In the genomic region with DNA sequence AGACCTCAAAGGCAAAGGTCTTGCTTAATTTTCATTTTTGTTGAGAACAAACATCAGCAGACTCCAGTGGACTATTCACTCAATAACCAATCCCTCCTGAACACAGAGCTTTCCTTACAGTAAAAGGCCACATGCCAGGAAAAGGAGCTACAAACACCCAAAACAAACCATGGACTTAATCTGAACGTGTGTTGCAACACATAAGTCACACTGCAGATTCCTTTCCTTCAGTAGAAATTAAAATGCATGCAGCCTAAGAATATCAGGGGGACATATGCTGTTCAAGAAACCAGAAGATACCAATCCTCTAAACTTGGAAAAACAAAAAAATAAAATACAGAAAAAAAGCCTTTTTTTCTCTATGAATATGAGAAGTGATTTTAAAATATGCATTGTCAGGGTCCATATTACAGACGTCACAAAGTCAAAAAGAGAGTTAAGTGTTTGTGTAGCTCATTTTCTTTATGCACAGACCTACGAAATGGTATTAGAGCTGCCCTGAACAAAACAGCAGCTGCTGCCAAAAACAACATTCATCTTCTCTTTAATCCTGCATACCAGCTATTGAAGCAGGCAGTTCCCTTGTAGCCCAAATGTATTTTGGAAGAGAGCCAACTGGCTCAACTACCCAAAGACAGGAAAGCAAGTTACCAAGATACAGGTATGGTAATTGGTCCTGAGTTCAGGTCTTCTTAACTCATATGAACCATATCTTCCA, we compare ENCODE assay signal across 9 cellular contexts. TPM values are rescaled to one million over a fixed set of nuclear protein-coding genes. Genes with fewer than 3 reads are reported as not detected.
DNase-seq lines count a peak whose midpoint lies in the region; ATAC-seq, FAIRE-seq and TF ChIP-seq lines count a peak whose summit lies in the region.
"Had no signal": no experiment of that assay in that cellular context is flagged by ENCODE, and none has a peak within 500 bp of the region (broad histone marks: within the 10 kb centered on the region; RNA-seq: fewer than 3 reads in every experiment).

No MANE protein-coding gene starts in this region.

- no peak overlapping the region for H3K9ac ChIP-seq in fibroblast of lung (ENCODE audit: insufficient read depth, low read length)

- H3K4me2 ChIP-seq in fibroblast of lung (ENCODE audit: extremely low read depth, insufficient read depth, low read length) = peak overlapping the region; percentile 38

- CTCF ChIA-PET in activated CD4-positive, alpha-beta memory T cell treated with anti-CD3 and anti-CD28 coated beads, Interleukin-2, amount 10 ng/mL, durations not matched to agents 7 days and 5 days (lab: Charles Lee) = no interaction called here

- no peaks in the 10 kb centered on the region for H3K4me1 Mint-ChIP-seq in stimulated activated effector memory CD8-positive, alpha-beta T cell treated with anti-CD3 and anti-CD28 coated beads, Interleukin-12 subunit alpha, Interleukin-12 subunit beta, amount 100 ng/mL, for 72 hours
- H3K4me1 Mint-ChIP-seq in activated CD4-positive, alpha-beta memory T cell treated with anti-CD3 and anti-CD28 coated beads, Interleukin-2, amount 10 ng/mL, durations not matched to agents 7 days and 5 days = no peaks in the 10 kb centered on the region

- no peak for TF ChIP-seq POLR2A in H54 (IDR thresholded peaks at IDR 0.05; ENCODE audit: low read depth, low read length)

- FAIRE-seq in H54 (lab: Jason Lieb, UNC) = peak; percentile 94

- H3K9me3 ChIP-seq in fibroblast of lung (ENCODE audit: control insufficient read depth, insufficient read depth, low read depth, low read length) = no peaks in the 10 kb centered on the region

- H4K20me1 ChIP-seq in fibroblast of lung (ENCODE audit: control insufficient read depth, extremely low read depth, insufficient read depth, low read length) = no peaks in the 10 kb centered on the region

- no peaks in the 10 kb centered on the region for H3K27me3 Mint-ChIP-seq in activated CD4-positive, alpha-beta memory T cell treated with anti-CD3 and anti-CD28 coated beads, Interleukin-2, amount 10 ng/mL, durations not matched to agents 7 days and 5 days
- H3K27me3 Mint-ChIP-seq: activated naive CD8-positive, alpha-beta T cell had no signal

- peaks cover 76% of the 10 kb centered on the region for H3K79me2 ChIP-seq in fibroblast of lung (ENCODE audit: control insufficient read depth, insufficient read depth, low read length)

- no peaks in the 10 kb centered on the region for H3K9me3 Mint-ChIP-seq in stimulated activated effector memory CD8-positive, alpha-beta T cell treated with anti-CD3 and anti-CD28 coated beads, Interleukin-12 subunit alpha, Interleukin-12 subunit beta, amount 100 ng/mL, for 72 hours
- no peaks in the 10 kb centered on the region for H3K9me3 Mint-ChIP-seq in activated CD4-positive, alpha-beta memory T cell treated with anti-CD3 and anti-CD28 coated beads, Interleukin-2, amount 10 ng/mL, durations not matched to agents 7 days and 5 days

- no peak overlapping the region for H2AFZ ChIP-seq in fibroblast of lung (ENCODE audit: low read length)

- no peak for ATAC-seq in HG02973 (IDR thresholded peaks at IDR 0.05; ENCODE audit: unreplicated experiment)
- no peak for ATAC-seq in stimulated activated effector memory CD8-positive, alpha-beta T cell treated with anti-CD3 and anti-CD28 coated beads, Interleukin-12 subunit alpha, Interleukin-12 subunit beta, amount 100 ng/mL, for 72 hours

- H3K4me3 Mint-ChIP-seq in stimulated activated effector memory CD8-positive, alpha-beta T cell treated with anti-CD3 and anti-CD28 coated beads, Interleukin-12 subunit alpha, Interleukin-12 subunit beta, amount 100 ng/mL, for 72 hours = no peak overlapping the region
- H3K4me3 Mint-ChIP-seq in activated CD4-positive, alpha-beta memory T cell treated with anti-CD3 and anti-CD28 coated beads, Interleukin-2, amount 10 ng/mL, durations not matched to agents 7 days and 5 days = no peak overlapping the region
- H3K4me3 Mint-ChIP-seq: activated naive CD8-positive, alpha-beta T cell had no signal

- peak overlapping the region; percentile 52 for H3K27ac ChIP-seq in fibroblast of lung (ENCODE audit: insufficient read depth, low read length)

- H3K36me3 Mint-ChIP-seq in stimulated activated effector memory CD8-positive, alpha-beta T cell treated with anti-CD3 and anti-CD28 coated beads, Interleukin-12 subunit alpha, Interleukin-12 subunit beta, amount 100 ng/mL, for 72 hours = no peaks in the 10 kb centered on the region
- H3K36me3 Mint-ChIP-seq in activated CD4-positive, alpha-beta memory T cell treated with anti-CD3 and anti-CD28 coated beads, Interleukin-2, amount 10 ng/mL, durations not matched to agents 7 days and 5 days (ENCODE audit: low read depth) = no peaks in the 10 kb centered on the region
- H3K36me3 Mint-ChIP-seq: activated naive CD8-positive, alpha-beta T cell had no signal

- no peak for TF ChIP-seq CTCF in fibroblast of lung (conservative IDR thresholded peaks at IDR 0.05 in 1 of 2, IDR thresholded peaks at IDR 0.05 in 1 of 2; ENCODE audit: low read depth in 1 of 2, low read length in 2 of 2)

- H3K4me3 ChIP-seq in fibroblast of lung (replicated peaks in 1 of 4; ENCODE audit: control extremely low read depth in 1 of 4, insufficient read depth in 1 of 4, low read depth in 3 of 4, low read length in 4 of 4) (no peak overlapping the region), skeletal muscle cell (ENCODE audit: low read depth, low read length) (no peak overlapping the region)

- H3K27ac Mint-ChIP-seq in stimulated activated effector memory CD8-positive, alpha-beta T cell treated with anti-CD3 and anti-CD28 coated beads, Interleukin-12 subunit alpha, Interleukin-12 subunit beta, amount 100 ng/mL, for 72 hours = no peak overlapping the region
- no peak overlapping the region for H3K27ac Mint-ChIP-seq in activated CD4-positive, alpha-beta memory T cell treated with anti-CD3 and anti-CD28 coated beads, Interleukin-2, amount 10 ng/mL, durations not matched to agents 7 days and 5 days
- H3K27ac Mint-ChIP-seq: activated naive CD8-positive, alpha-beta T cell had no signal

- POLR2A ChIA-PET in activated CD4-positive, alpha-beta memory T cell treated with anti-CD3 and anti-CD28 coated beads, Interleukin-2, amount 10 ng/mL, durations not matched to agents 7 days and 5 days (lab: Charles Lee) = no interaction called here

- no peaks in the 10 kb centered on the region for H3K36me3 ChIP-seq in fibroblast of lung (ENCODE audit: control insufficient read depth, insufficient read depth, low read length)

- H3K4me1 ChIP-seq in fibroblast of lung (ENCODE audit: control insufficient read depth, extremely low read depth, insufficient read depth, low read length) = peaks cover 19% of the 10 kb centered on the region

- DNase-seq in H54 (ENCODE audit: insufficient read length, low spot score) = no peak
- peak; percentile 98 for DNase-seq in NCI-H69 (lab: John Stamatoyannopoulos, UW)
- peak; percentile 84 to 90 for DNase-seq in fibroblast of lung (ENCODE audit: low read depth in 2 of 2)
- DNase-seq in skeletal muscle cell (ENCODE audit: low read depth) = peak; percentile 87
- DNase-seq in stimulated activated effector memory CD8-positive, alpha-beta T cell treated with anti-CD3 and anti-CD28 coated beads, Interleukin-12 subunit alpha, Interleukin-12 subunit beta, amount 100 ng/mL, for 72 hours (ENCODE audit: low spot score in 2 of 2) = no peak
- DNase-seq in activated CD4-positive, alpha-beta memory T cell treated with anti-CD3 and anti-CD28 coated beads, Interleukin-2, amount 10 ng/mL, durations not matched to agents 7 days and 5 days = no peak
- no peak for DNase-seq in NAMALWA (ENCODE audit: low spot score)

- H3K27me3 ChIP-seq in fibroblast of lung (ENCODE audit: control insufficient read depth, insufficient read depth, low read length) = no peaks in the 10 kb centered on the region

RNA-seq across cellular contexts. Expression of a gene that starts 26.2 kb away (rescaled TPM):
- total RNA-seq in fibroblast of lung = 45.7 and 64.6 TPM in 2 replicates
- 37.7 and 132 TPM in 2 replicates for polyA plus RNA-seq in fibroblast of lung
- 28.6 and 88.5 TPM in 2 replicates for polyA plus RNA-seq in fibroblast of lung (2012)
- polyA minus RNA-seq in fibroblast of lung (ENCODE audit: low replicate concordance) = 6.8 and 24.2 TPM in 2 replicates
- total RNA-seq in activated CD4-positive, alpha-beta memory T cell treated with anti-CD3 and anti-CD28 coated beads, Interleukin-2, amount 10 ng/mL, durations not matched to agents 7 days and 5 days = not detected

Comparison
In these comparisons a context has a peak if more than half of its experiments do, and no peak if none do; other contexts are left out.
1. DNase-seq: peak in NCI-H69 (single experiment), fibroblast of lung (2 of 2) and skeletal muscle cell (single experiment); none in H54 (single experiment), stimulated activated effector memory CD8-positive, alpha-beta T cell treated with anti-CD3 and anti-CD28 coated beads, Interleukin-12 subunit alpha, Interleukin-12 subunit beta, amount 100 ng/mL, for 72 hours (0 of 2), activated CD4-positive, alpha-beta memory T cell treated with anti-CD3 and anti-CD28 coated beads, Interleukin-2, amount 10 ng/mL, durations not matched to agents 7 days and 5 days (single experiment) and NAMALWA (single experiment).
2. RNA of a gene that starts 26.2 kb away (total RNA-seq): 45.7 to 64.6 TPM in fibroblast of lung; not detected in activated CD4-positive, alpha-beta memory T cell treated with anti-CD3 and anti-CD28 coated beads, Interleukin-2, amount 10 ng/mL, durations not matched to agents 7 days and 5 days; every median in the first group is over 10 times any median in the second.